8 cellular contexts compared by ENCODE assay signal in genomic region chr1:236753554-236753953, GRCh38. TPM values are rescaled to one million over a fixed set of nuclear protein-coding genes. Genes with fewer than 3 reads are reported as not detected.
DNase-seq lines count a peak whose midpoint lies in the region; ATAC-seq and TF ChIP-seq lines count a peak whose summit lies in the region.

No MANE protein-coding gene starts in this region.

- H3K4me1 ChIP-seq in right cardiac atrium (ENCODE audit: control insufficient read depth, insufficient read depth, low read length): no peaks in the 10 kb centered on the region

- H3K27ac ChIP-seq in AG04450 (ENCODE audit: low read depth, low read length): no peak overlapping the region
- H3K27ac ChIP-seq in right cardiac atrium (ENCODE audit: low read length): peak overlapping the region; percentile 54

- peak; percentile 26; the same call in 1 of the 2 replicates for TF ChIP-seq CTCF in AG04450 (IDR thresholded peaks at IDR 0.05; ENCODE audit: low read depth, low read length)

- H3K27me3 ChIP-seq in AG04450 (ENCODE audit: control insufficient read depth, insufficient read depth, low read length) (no peaks in the 10 kb centered on the region), right cardiac atrium (ENCODE audit: control insufficient read depth, insufficient read depth) (no peaks in the 10 kb centered on the region)

- POLR2A ChIA-PET in AG04450 (lab: Yijun Ruan, JAX) (interaction anchor here (1.1 kb wide), 1 partner anchor 41 kb away, joined by 3 read pairs; the partner anchor contains the start of gene MTR), HEK293T (lab: Yijun Ruan, JAX) (interaction anchor here (0.9 kb wide), 1 partner anchor 41 kb away, joined by 3 read pairs; the partner anchor contains the start of gene MTR)

- H3K4me3 ChIP-seq in AG04450 (ENCODE audit: low read depth, low read length) (no peak overlapping the region), right cardiac atrium (ENCODE audit: low read length) (no peak overlapping the region)

- intact Hi-C loops in right cardiac atrium (cut with DNase I): no loop called here

- CTCF ChIA-PET in AG04450 (lab: Charles Lee) (interaction anchor here (0.5 to 1.3 kb wide), 4 partner anchors 144 to 844 kb away, joined by 3 to 10 read pairs (median 4); no protein-coding TSS in a partner anchor), HEK293T (lab: Yijun Ruan, JAX) (interaction anchor here (0.7 to 1.4 kb wide), 2 partner anchors 59 to 809 kb away, joined by 3 to 4 read pairs; no protein-coding TSS in a partner anchor)

- H3K9me3 ChIP-seq in AG04450 (ENCODE audit: control insufficient read depth, insufficient read depth, low read length) (no peaks in the 10 kb centered on the region; the same call in 1 of the 2 replicates), right cardiac atrium (ENCODE audit: control insufficient read depth, low read length) (no peaks in the 10 kb centered on the region)

- WGBS in right cardiac atrium: 48% methylated on average over 4 of the region's 4 CpGs

- DNase-seq in AG04450 (ENCODE audit: low read depth, low spot score) (no peak), HEK293T (ENCODE audit: extremely low spot score) (peak; percentile 30), right cardiac atrium (no peak), T-helper 9 cell (no peak)

- ATAC-seq in SK-N-SH treated with all-trans-retinoic acid at 6 μM for 48 hours: peak; percentile 79
- ATAC-seq in right cardiac atrium: peak in 1 of 2 donors; percentile 76
- no peak for ATAC-seq in HG03135 (IDR thresholded peaks at IDR 0.05; ENCODE audit: unreplicated experiment)
- no peak for ATAC-seq in HG02885 (IDR thresholded peaks at IDR 0.05; ENCODE audit: poor library complexity, unreplicated experiment)
- ATAC-seq in GM21367 (IDR thresholded peaks at IDR 0.05; ENCODE audit: unreplicated experiment): no peak

TF ChIP-seq in HEK293T, 16 proteins besides CTCF, POLR2A, EP300 and RAD21:
- TF ChIP-seq ZNF384 (IDR thresholded peaks at IDR 0.05) (no peak), HDGF (IDR thresholded peaks at IDR 0.05; ENCODE audit: borderline replicate concordance) (no peak), SUZ12 (IDR thresholded peaks at IDR 0.05) (no peak), BHLHE40 (IDR thresholded peaks at IDR 0.05; ENCODE audit: borderline replicate concordance) (no peak), NFRKB (IDR thresholded peaks at IDR 0.05) (no peak), L3MBTL2 (conservative IDR thresholded peaks at IDR 0.05) (no peak), PKNOX1 (IDR thresholded peaks at IDR 0.05) (no peak), ARNT (IDR thresholded peaks at IDR 0.05) (no peak), FOXK2 (IDR thresholded peaks at IDR 0.05) (no peak), TARDBP (IDR thresholded peaks at IDR 0.05) (no peak), FOXA1 (IDR thresholded peaks at IDR 0.05) (no peak), ELF4 (IDR thresholded peaks at IDR 0.05) (no peak), LEF1 (IDR thresholded peaks at IDR 0.05; ENCODE audit: borderline replicate concordance) (no peak), CTBP1 (IDR thresholded peaks at IDR 0.05; ENCODE audit: borderline replicate concordance) (no peak), FOXM1 (IDR thresholded peaks at IDR 0.05; ENCODE audit: borderline replicate concordance) (no peak), SP1 (IDR thresholded peaks at IDR 0.05) (no peak)

TF ChIP-seq in SK-N-SH treated with all-trans-retinoic acid at 6 μM for 48 hours, 23 proteins besides CTCF, POLR2A, EP300 and RAD21:
- TF ChIP-seq CSRNP3 (CRISPR knock-in tag; IDR thresholded peaks at IDR 0.05): no peak
- no peak for TF ChIP-seq PPARA (CRISPR knock-in tag; IDR thresholded peaks at IDR 0.05; ENCODE audit: borderline replicate concordance)
- no peak for TF ChIP-seq ZC3H10 (CRISPR knock-in tag; IDR thresholded peaks at IDR 0.05)
- no peak for TF ChIP-seq ZNF8 (CRISPR knock-in tag; IDR thresholded peaks at IDR 0.05)
- TF ChIP-seq ISL1 (CRISPR knock-in tag; IDR thresholded peaks at IDR 0.05): no peak
- TF ChIP-seq ZNF565 (CRISPR knock-in tag; conservative IDR thresholded peaks at IDR 0.05; ENCODE audit: low read depth): no peak
- TF ChIP-seq ZFP3 (CRISPR knock-in tag; IDR thresholded peaks at IDR 0.05): no peak
- no peak for TF ChIP-seq GLIS3 (CRISPR knock-in tag; IDR thresholded peaks at IDR 0.05)
- TF ChIP-seq ESRRG (CRISPR knock-in tag; IDR thresholded peaks at IDR 0.05): no peak
- TF ChIP-seq CSDC2 (CRISPR knock-in tag; IDR thresholded peaks at IDR 0.05): no peak
- TF ChIP-seq RARB (CRISPR knock-in tag; IDR thresholded peaks at IDR 0.05): no peak
- TF ChIP-seq TOX (CRISPR knock-in tag; IDR thresholded peaks at IDR 0.05; ENCODE audit: borderline replicate concordance): no peak
- no peak for TF ChIP-seq CREB5 (CRISPR knock-in tag; IDR thresholded peaks at IDR 0.05; ENCODE audit: low read depth)
- no peak for TF ChIP-seq TSHZ2 (CRISPR knock-in tag; IDR thresholded peaks at IDR 0.05)
- no peak for TF ChIP-seq TCF4 (CRISPR knock-in tag; IDR thresholded peaks at IDR 0.05; ENCODE audit: borderline replicate concordance)
- TF ChIP-seq ZNF70 (CRISPR knock-in tag; IDR thresholded peaks at IDR 0.05): no peak
- no peak for TF ChIP-seq SNAI2 (CRISPR knock-in tag; IDR thresholded peaks at IDR 0.05)
- no peak for TF ChIP-seq ARNTL (CRISPR knock-in tag; IDR thresholded peaks at IDR 0.05; ENCODE audit: borderline replicate concordance, low read depth)

RNA-seq across cellular contexts. Expression of gene MTR, which starts 41.5 kb away (rescaled TPM):
- polyA plus RNA-seq in AG04450 (2011; rRNA removed) (11.0 and 13.0 TPM in 2 replicates), right cardiac atrium (9.0 TPM)
- 18.3 and 26.6 TPM in 2 replicates for polyA minus RNA-seq in AG04450 (2011; rRNA and poly(A)+ RNA removed)
- 10 to 100 TPM; 37.6 to 54.6 (median 41.9) TPM for total RNA-seq in right cardiac atrium
